In the genomic region with DNA sequence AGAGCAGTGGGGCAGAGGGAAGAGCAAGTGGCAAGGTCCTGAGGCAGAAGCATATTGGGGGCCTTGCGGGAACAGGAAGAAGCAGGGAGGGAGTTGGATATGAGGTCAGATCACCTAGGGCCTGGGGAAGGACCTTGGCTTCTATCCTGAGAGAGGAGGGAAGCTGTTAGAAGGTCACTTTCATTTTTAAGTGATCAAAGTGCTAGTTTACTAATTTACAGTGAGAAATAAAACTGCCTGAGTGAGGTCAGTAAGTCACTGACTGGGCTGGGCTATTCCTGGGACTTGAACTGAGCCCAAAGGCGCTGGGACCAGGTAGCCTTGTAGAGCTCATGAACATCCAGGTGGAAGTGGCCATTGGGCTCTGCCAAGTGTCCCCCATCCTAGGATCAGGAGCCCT, we compare ENCODE assay signal across 16 cellular contexts.
"Had no signal": no experiment of that assay in that cellular context is flagged by ENCODE, and none has a peak within 500 bp of the region (broad histone marks: within the 10 kb centered on the region; RNA-seq: fewer than 3 reads in every experiment).

No MANE protein-coding gene starts in this region.

- H3K4me3 Mint-ChIP-seq: activated naive CD4-positive, alpha-beta T cell treated with anti-CD3 and anti-CD28 coated beads for 36 hours; activated T-cell treated with anti-CD3 and anti-CD28 coated beads, Interleukin-2, amount 50 U/mL, for 4 hours; effector memory CD8-positive, alpha-beta T cell; T-helper 1 cell treated with Interleukin-12 subunit alpha and Interleukin-12 subunit beta and Interleukin-4 antibody, amounts not matched to agents 30 μg/mL and 1 μg/mL, for 36 hours had no signal

- H3K27ac Mint-ChIP-seq: activated naive CD4-positive, alpha-beta T cell treated with anti-CD3 and anti-CD28 coated beads for 36 hours; effector memory CD8-positive, alpha-beta T cell; T-helper 1 cell treated with Interleukin-12 subunit alpha and Interleukin-12 subunit beta and Interleukin-4 antibody, amounts not matched to agents 30 μg/mL and 1 μg/mL, for 36 hours had no signal

- H3K4me3 ChIP-seq: breast epithelium, esophagus squamous epithelium, testis, upper lobe of left lung had no signal

- ATAC-seq: activated T-cell treated with anti-CD3 and anti-CD28 coated beads, Interleukin-2, amount 50 U/mL, for 4 hours; effector memory CD8-positive, alpha-beta T cell had no signal

- H3K36me3 ChIP-seq: breast epithelium, esophagus squamous epithelium, upper lobe of left lung had no signal

- DNase-seq: activated CD4-positive, alpha-beta T cell treated with anti-CD3 and anti-CD28 coated beads, Interleukin-2, amount 50 U/mL, for 1 hour; activated CD4-positive, CD25-positive, alpha-beta regulatory T cell treated with anti-CD3 and anti-CD28 coated beads, Interleukin-2, amount 50 U/mL, for 72 hours; activated CD8-positive, alpha-beta memory T cell treated with anti-CD3 and anti-CD28 coated beads, Interleukin-2, amount 50 U/mL, for 4 hours; activated naive CD4-positive, alpha-beta T cell treated with anti-CD3 and anti-CD28 coated beads for 36 hours; activated T-cell treated with anti-CD3 and anti-CD28 coated beads, Interleukin-2, amount 50 U/mL, for 4 hours; aorta; effector memory CD8-positive, alpha-beta T cell; esophagus squamous epithelium; midbrain; stimulated activated CD4-positive, alpha-beta T cell treated with anti-CD3 and anti-CD28 coated beads, Interleukin-15, amount 100 ng/mL, for 24 hours; stimulated activated CD4-positive, alpha-beta T cell treated with anti-CD3 and anti-CD28 coated beads, Interleukin-4, amount 100 ng/mL, for 1 hour; testis; upper lobe of left lung had no signal

- H3K9me3 ChIP-seq: breast epithelium, esophagus squamous epithelium, testis, upper lobe of left lung had no signal

- H3K27ac ChIP-seq: breast epithelium, esophagus squamous epithelium, parathyroid adenoma, testis, upper lobe of left lung had no signal

- H3K27me3 ChIP-seq: breast epithelium, esophagus squamous epithelium, testis, upper lobe of left lung had no signal

- H3K79me2 ChIP-seq: parathyroid adenoma had no signal

- H3K4me1 ChIP-seq: breast epithelium, parathyroid adenoma had no signal
